Comparison of ENCODE assay signal across 25 cellular contexts in the genomic region with DNA sequence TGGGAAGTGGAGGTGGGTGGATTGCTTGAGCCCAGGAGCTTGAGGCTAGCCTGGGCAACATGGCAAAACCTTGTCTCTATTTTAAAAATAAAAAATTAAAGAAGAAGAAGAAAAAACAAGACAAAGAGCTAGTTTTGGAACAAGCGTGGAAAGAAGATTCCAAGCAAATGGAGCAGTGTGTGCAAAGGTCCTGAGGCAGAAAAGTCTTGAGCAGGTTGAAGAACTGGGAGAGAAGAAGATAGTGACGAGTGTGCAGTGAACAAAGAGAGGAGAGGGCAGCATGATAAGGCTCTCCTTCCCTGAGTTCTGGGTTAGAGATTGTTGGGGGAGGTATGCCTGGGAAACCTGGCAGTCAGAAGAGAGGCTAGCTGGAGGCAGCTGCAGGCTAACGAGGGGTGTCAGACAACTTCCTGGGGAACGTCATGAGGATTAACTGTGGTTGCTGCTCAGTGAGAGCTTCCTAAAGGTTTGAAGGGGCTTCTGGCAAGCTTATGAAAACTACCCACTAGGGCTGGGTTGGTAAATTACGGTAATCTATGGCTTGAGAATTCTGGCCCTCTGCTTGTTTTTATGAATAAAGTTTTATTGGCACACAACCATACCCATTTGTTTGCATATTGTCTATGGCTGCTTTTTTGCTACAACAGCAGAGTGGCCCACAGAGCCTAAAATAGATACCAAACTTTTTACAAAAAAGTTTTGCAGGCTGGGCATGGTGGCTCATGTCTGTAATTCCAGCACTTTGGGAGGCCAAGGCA.
DNase-seq lines count a peak whose midpoint lies in the region; FAIRE-seq and TF ChIP-seq lines count a peak whose summit lies in the region.
"Had no signal": no experiment of that assay in that cellular context is flagged by ENCODE, and none has a peak within 500 bp of the region (broad histone marks: within the 10 kb centered on the region; RNA-seq: fewer than 3 reads in every experiment).

No MANE protein-coding gene starts in this region.

- H3K27ac Mint-ChIP-seq in endodermal cell: peak overlapping the region; percentile 23
- H3K27ac Mint-ChIP-seq: CD14-positive monocyte; CD4-positive, alpha-beta T cell; CD8-positive, alpha-beta memory T cell; HFFc6 had no signal

- FAIRE-seq in frontal cortex (lab: Jason Lieb, UNC): no peak
- FAIRE-seq: A549, D721Med, GM12891, GM18507 had no signal

- no peak for TF ChIP-seq CTCF in HEK293 (tag by site-specific recombination; IDR thresholded peaks at IDR 0.05)
- TF ChIP-seq CTCF in endodermal cell (conservative IDR thresholded peaks at IDR 0.05): no peak

- H3K27me3 Mint-ChIP-seq in endodermal cell (ENCODE audit: insufficient read depth): no peaks in the 10 kb centered on the region
- H3K27me3 Mint-ChIP-seq: CD4-positive, alpha-beta T cell had no signal

- H3K36me3 ChIP-seq in HEK293 (ENCODE audit: control insufficient read depth in 2 of 2, insufficient read depth in 1 of 2, low read length in 2 of 2) (no peaks in the 10 kb centered on the region), endodermal cell (ENCODE audit: control insufficient read depth, insufficient read depth, low read length) (no peaks in the 10 kb centered on the region)
- H3K36me3 ChIP-seq: BE2C; BLaER1 treated with 17β-estradiol and CSF1 and Interleukin-3, amounts not matched to agents 10 nM and 100 nM had no signal

- peaks cover 8% of the 10 kb centered on the region for H3K9me3 Mint-ChIP-seq in endodermal cell

- POLR2A ChIA-PET in HEK293 (lab: Yijun Ruan, JAX): no interaction called here

- H3K4me3 ChIP-seq in HEK293 (ENCODE audit: low read depth, low read length) (no peak overlapping the region), endodermal cell (ENCODE audit: low read length) (no peak overlapping the region)
- H3K4me3 ChIP-seq: A549; BLaER1 treated with 17β-estradiol and CSF1 and Interleukin-3, amounts not matched to agents 10 nM and 100 nM had no signal

- H3K9ac ChIP-seq in endodermal cell (ENCODE audit: extremely low read depth, low read length, poor library complexity, severe bottlenecking): no peak overlapping the region
- H3K9ac ChIP-seq: BLaER1 treated with 17β-estradiol and CSF1 and Interleukin-3, amounts not matched to agents 10 nM and 100 nM had no signal

- H3K9me3 ChIP-seq in HEK293 (ENCODE audit: control insufficient read depth, insufficient read depth, low read depth, low read length) (no peaks in the 10 kb centered on the region), endodermal cell (ENCODE audit: control insufficient read depth, low read length) (peaks cover 3% of the 10 kb centered on the region)
- H3K9me3 ChIP-seq: BE2C had no signal

- DNase-seq in ELF-1 (ENCODE audit: low read depth, low spot score): peak; percentile 23
- DNase-seq in endodermal cell: no peak
- DNase-seq in central memory CD4-positive, alpha-beta T cell: no peak
- no peak for DNase-seq in dedifferentiated amniotic fluid mesenchymal stem cell (ENCODE audit: extremely low spot score)
- no peak for DNase-seq in frontal cortex (ENCODE audit: low spot score in 2 of 2)
- DNase-seq: 8988T; ACHN; AML-193; BE2C; CD4-positive, alpha-beta T cell; CD8-positive, alpha-beta memory T cell; DMS 273 treated with DMSO at 0.1 percent for 48 hours; DMS79; EL; GF-D8; GOT3; H7; HFFc6 had no signal

- H3K27ac ChIP-seq in HEK293 (ENCODE audit: extremely low read depth, low read depth, low read length): no peak overlapping the region
- H3K27ac ChIP-seq in endodermal cell (ENCODE audit: low read depth, low read length): no peak overlapping the region
- H3K27ac ChIP-seq: A549; BLaER1 treated with 17β-estradiol and CSF1 and Interleukin-3, amounts not matched to agents 10 nM and 100 nM had no signal

- no peak overlapping the region for H3K4me3 Mint-ChIP-seq in endodermal cell
- H3K4me3 Mint-ChIP-seq: CD14-positive monocyte; CD4-positive, alpha-beta T cell; CD8-positive, alpha-beta memory T cell; HFFc6 had no signal

- H3K4me1 ChIP-seq in HEK293 (ENCODE audit: control insufficient read depth, insufficient read depth, low read length) (no peaks in the 10 kb centered on the region), endodermal cell (ENCODE audit: control insufficient read depth, insufficient read depth, low read length) (no peaks in the 10 kb centered on the region)
- H3K4me1 ChIP-seq: A549, BE2C had no signal

- 94 to 95% methylated on average over 2 to 5 of the region's 5 CpGs for WGBS in endodermal cell (ENCODE audit: insufficient coverage in 1 of 2, insufficient read length in 1 of 2), 2 experiments

- H3K4me1 Mint-ChIP-seq in endodermal cell: peaks cover 9% of the 10 kb centered on the region
- H3K4me1 Mint-ChIP-seq: CD14-positive monocyte; CD8-positive, alpha-beta memory T cell had no signal

- no peaks in the 10 kb centered on the region for H3K36me3 Mint-ChIP-seq in endodermal cell (ENCODE audit: low read depth)
- H3K36me3 Mint-ChIP-seq: CD14-positive monocyte had no signal

- CTCF ChIA-PET in HEK293 (lab: Yijun Ruan, JAX): interaction anchor here (0.6 to 0.8 kb wide), 2 partner anchors 144 to 439 kb away, joined by 3 to 4 read pairs; no protein-coding TSS in a partner anchor

- no peaks in the 10 kb centered on the region for H3K27me3 ChIP-seq in endodermal cell (ENCODE audit: control insufficient read depth, insufficient read depth, low read length, poor library complexity, severe bottlenecking)
- H3K27me3 ChIP-seq: BE2C; BLaER1 treated with 17β-estradiol and CSF1 and Interleukin-3, amounts not matched to agents 10 nM and 100 nM had no signal

TF ChIP-seq in HEK293, 187 proteins besides CTCF, POLR2A, EP300 and RAD21:
- TF ChIP-seq, protein P1, sequence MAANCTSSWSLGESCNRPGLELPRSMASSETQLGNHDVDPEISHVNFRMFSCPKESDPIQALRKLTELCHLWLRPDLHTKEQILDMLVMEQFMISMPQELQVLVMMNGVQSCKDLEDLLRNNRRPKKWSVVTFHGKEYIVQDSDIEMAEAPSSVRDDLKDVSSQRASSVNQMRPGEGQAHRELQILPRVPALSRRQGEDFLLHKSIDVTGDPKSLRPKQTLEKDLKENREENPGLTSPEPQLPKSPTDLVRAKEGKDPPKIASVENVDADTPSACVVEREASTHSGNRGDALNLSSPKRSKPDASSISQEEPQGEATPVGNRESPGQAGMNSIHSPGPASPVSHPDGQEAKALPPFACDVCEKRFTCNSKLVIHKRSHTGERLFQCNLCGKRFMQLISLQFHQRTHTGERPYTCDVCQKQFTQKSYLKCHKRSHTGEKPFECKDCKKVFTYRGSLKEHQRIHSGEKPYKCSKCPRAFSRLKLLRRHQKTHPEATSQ (tag by site-specific recombination; IDR thresholded peaks at IDR 0.05): no peak
- peak; percentile 90 for TF ChIP-seq ZNF623 (tag by site-specific recombination; IDR thresholded peaks at IDR 0.05)
- no peak for TF ChIP-seq ZNF112 (tag by site-specific recombination; IDR thresholded peaks at IDR 0.05)
- TF ChIP-seq SP2 (tag by site-specific recombination; IDR thresholded peaks at IDR 0.05): no peak
